ENCODE assay signal across 14 cellular contexts in the genomic region with DNA sequence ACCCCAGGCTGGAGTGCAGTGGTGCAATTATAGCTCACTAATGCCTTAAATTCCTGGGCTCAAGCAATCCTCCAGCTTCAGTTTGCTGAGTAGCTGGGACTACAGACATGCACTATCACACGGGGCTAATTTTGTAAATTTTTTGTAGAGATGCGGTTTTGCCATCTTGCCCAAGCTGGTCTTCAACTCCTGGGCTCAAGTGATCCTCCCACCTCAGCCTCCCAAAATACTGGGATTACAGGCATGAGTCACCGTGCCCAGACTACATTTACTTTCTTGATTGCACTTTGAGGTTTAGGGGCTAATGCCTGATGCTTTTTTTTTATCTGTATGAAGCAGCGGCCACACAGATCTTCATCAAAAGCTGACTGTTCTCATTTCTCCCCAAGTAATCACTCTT.
"Had no signal": no experiment of that assay in that cellular context is flagged by ENCODE, and none has a peak within 500 bp of the region (broad histone marks: within the 10 kb centered on the region; RNA-seq: fewer than 3 reads in every experiment).

No MANE protein-coding gene starts in this region.

- H3K4me3 Mint-ChIP-seq: activated T-helper 17 cell treated with anti-CD3 and anti-CD28 coated beads, Interleukin-2, amount 50 U/mL, for 72 hours; naive B cell; stimulated activated effector memory CD8-positive, alpha-beta T cell treated with anti-CD3 and anti-CD28 coated beads, Interleukin-12 subunit alpha, Interleukin-12 subunit beta, amount 100 ng/mL, for 72 hours had no signal

- H3K9ac ChIP-seq: parathyroid adenoma had no signal

- H3K9me3 Mint-ChIP-seq: activated T-helper 17 cell treated with anti-CD3 and anti-CD28 coated beads, Interleukin-2, amount 50 U/mL, for 72 hours; stimulated activated effector memory CD8-positive, alpha-beta T cell treated with anti-CD3 and anti-CD28 coated beads, Interleukin-12 subunit alpha, Interleukin-12 subunit beta, amount 100 ng/mL, for 72 hours had no signal

- H3K27ac ChIP-seq: dorsolateral prefrontal cortex, hepatocyte, parathyroid adenoma, thoracic aorta, upper lobe of right lung, VCaP had no signal

- H3K4me3 ChIP-seq: dorsolateral prefrontal cortex, hepatocyte, thoracic aorta, upper lobe of right lung had no signal

- H3K27me3 ChIP-seq: hepatocyte, upper lobe of right lung had no signal

- H3K9me3 ChIP-seq: thoracic aorta, upper lobe of right lung had no signal

- H3K36me3 ChIP-seq: thoracic aorta, upper lobe of right lung had no signal

- DNase-seq: activated CD4-positive, alpha-beta T cell treated with anti-CD3 and anti-CD28 coated beads, Interleukin-2, amount 50 U/mL, for 48 hours; activated naive CD4-positive, alpha-beta T cell treated with Interleukin-2 at 50 U/mL for 16 hours; dorsolateral prefrontal cortex; erythroblast; naive B cell; T-helper 9 cell; upper lobe of right lung had no signal

- H3K79me2 ChIP-seq: parathyroid adenoma had no signal

- H3K4me2 ChIP-seq: hepatocyte had no signal

- H3K36me3 Mint-ChIP-seq: stimulated activated effector memory CD8-positive, alpha-beta T cell treated with anti-CD3 and anti-CD28 coated beads, Interleukin-12 subunit alpha, Interleukin-12 subunit beta, amount 100 ng/mL, for 72 hours had no signal

- H2AFZ ChIP-seq: hepatocyte, parathyroid adenoma had no signal

- ATAC-seq: activated T-helper 17 cell treated with anti-CD3 and anti-CD28 coated beads, Interleukin-2, amount 50 U/mL, for 72 hours; left lobe of liver; stimulated activated effector memory CD8-positive, alpha-beta T cell treated with anti-CD3 and anti-CD28 coated beads, Interleukin-12 subunit alpha, Interleukin-12 subunit beta, amount 100 ng/mL, for 72 hours; upper lobe of right lung had no signal

- H3K27ac Mint-ChIP-seq: activated T-helper 17 cell treated with anti-CD3 and anti-CD28 coated beads, Interleukin-2, amount 50 U/mL, for 72 hours; naive B cell; stimulated activated effector memory CD8-positive, alpha-beta T cell treated with anti-CD3 and anti-CD28 coated beads, Interleukin-12 subunit alpha, Interleukin-12 subunit beta, amount 100 ng/mL, for 72 hours had no signal

- H3K4me1 ChIP-seq: parathyroid adenoma, upper lobe of right lung had no signal

- H3K4me1 Mint-ChIP-seq: activated T-helper 17 cell treated with anti-CD3 and anti-CD28 coated beads, Interleukin-2, amount 50 U/mL, for 72 hours; naive B cell; stimulated activated effector memory CD8-positive, alpha-beta T cell treated with anti-CD3 and anti-CD28 coated beads, Interleukin-12 subunit alpha, Interleukin-12 subunit beta, amount 100 ng/mL, for 72 hours had no signal
